In the genomic region with DNA sequence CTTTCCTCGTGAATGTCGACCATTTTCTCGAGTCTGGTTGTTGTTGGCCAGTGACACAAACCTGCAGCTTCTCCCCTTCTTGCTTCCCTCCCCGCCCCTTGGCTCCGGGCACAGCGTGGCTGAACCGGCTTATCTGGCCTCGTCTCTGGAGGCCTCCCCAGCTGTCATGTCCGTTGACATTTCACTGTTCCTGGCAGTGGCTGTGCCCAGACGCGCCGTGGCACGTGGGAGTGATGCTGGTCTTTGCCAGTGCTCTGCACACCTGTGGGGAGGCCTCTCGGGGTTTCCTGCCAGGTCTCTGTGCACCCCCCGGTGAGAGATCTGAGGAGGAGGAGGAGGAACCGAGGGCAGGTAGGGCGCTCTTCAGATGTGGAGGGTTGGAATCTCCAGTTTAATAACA, we compare ENCODE assay signal across 15 cellular contexts. TPM values are rescaled to one million over a fixed set of nuclear protein-coding genes. Genes with fewer than 3 reads are reported as not detected.
A peak's percentile ranks its signal among the peaks of the same experiment; 100 is the strongest.
DNase-seq lines count a peak whose midpoint lies in the region; ATAC-seq, FAIRE-seq and TF ChIP-seq lines count a peak whose summit lies in the region.
"Had no signal": no experiment of that assay in that cellular context is flagged by ENCODE, and none has a peak within 500 bp of the region (broad histone marks: within the 10 kb centered on the region; RNA-seq: fewer than 3 reads in every experiment).

No MANE protein-coding gene starts in this region.

- no peak for FAIRE-seq in urothelium cell line (lab: Jason Lieb, UNC)

- in situ Hi-C loops in HAP-1 (cut with MboI; ENCODE audit: low sequenced_read_pairs), result no loop called here

- H3K36me3 ChIP-seq in lower lobe of right lung (no peaks in the 10 kb centered on the region), tibial artery (peaks cover 0 to 13% (median 7%) of the 10 kb centered on the region in 3 donors), HAP-1 (replicated peaks) (peaks cover 8% of the 10 kb centered on the region)
- H3K36me3 ChIP-seq: SJCRH30 had no signal

- peak overlapping the region in 1 of 2 donors; percentile 29 for H3K4me3 Mint-ChIP-seq in activated T-cell treated with anti-CD3 and anti-CD28 coated beads, Interleukin-2, amount 50 U/mL, for 72 hours

- peaks cover 90% of the 10 kb centered on the region for H3K4me1 ChIP-seq in lower lobe of right lung
- peaks cover 5 to 100% (median 91%) of the 10 kb centered on the region in 4 donors for H3K4me1 ChIP-seq in tibial artery
- H3K4me1 ChIP-seq in HAP-1, result peaks cover 16% of the 10 kb centered on the region
- H3K4me1 ChIP-seq: SJCRH30 had no signal

- peaks cover 47% of the 10 kb centered on the region for H3K4me1 Mint-ChIP-seq in activated T-cell treated with anti-CD3 and anti-CD28 coated beads, Interleukin-2, amount 50 U/mL, for 72 hours (ENCODE audit: low read depth)

- H3K27ac Mint-ChIP-seq in activated T-cell treated with anti-CD3 and anti-CD28 coated beads, Interleukin-2, amount 50 U/mL, for 72 hours, result peak overlapping the region; percentile 15

- ATAC-seq in activated T-cell treated with anti-CD3 and anti-CD28 coated beads, Interleukin-2, amount 50 U/mL, for 72 hours (replicated peaks in 1 of 2), result no peak
- no peak for ATAC-seq in lower lobe of right lung

- intact Hi-C loops in lower lobe of right lung (cut with DNase I) (no loop called here), tibial artery (cut with DNase I; ENCODE audit: low total_unique reads) (no loop called here)

- H3K4me3 ChIP-seq in coronary artery (peak overlapping the region; percentile 46), lower lobe of right lung (no peak overlapping the region), tibial artery (no peak overlapping the region), HAP-1 (no peak overlapping the region)
- H3K4me3 ChIP-seq: SJCRH30 had no signal

- H3K27me3 ChIP-seq in lower lobe of right lung (ENCODE audit: low read depth) (no peaks in the 10 kb centered on the region), tibial artery (no peaks in the 10 kb centered on the region), HAP-1 (ENCODE audit: low read depth) (no peaks in the 10 kb centered on the region)
- H3K27me3 ChIP-seq: SJCRH30 had no signal

- TF ChIP-seq CTCF in coronary artery (IDR thresholded peaks at IDR 0.05) (no peak), lower lobe of right lung (IDR thresholded peaks at IDR 0.05) (no peak), tibial artery (IDR thresholded peaks at IDR 0.05) (no peak)

- H3K9me3 Mint-ChIP-seq in activated T-cell treated with anti-CD3 and anti-CD28 coated beads, Interleukin-2, amount 50 U/mL, for 72 hours, result peaks cover 0 to 1% of the 10 kb centered on the region in 2 donors

- no peaks in the 10 kb centered on the region for H3K27me3 Mint-ChIP-seq in activated T-cell treated with anti-CD3 and anti-CD28 coated beads, Interleukin-2, amount 50 U/mL, for 72 hours (ENCODE audit: low read depth)

- DNase-seq in activated T-cell treated with anti-CD3 and anti-CD28 coated beads, Interleukin-2, amount 50 U/mL, for 72 hours, result no peak
- no peak for DNase-seq in activated T-cell treated with anti-CD3 and anti-CD28 coated beads, Interleukin-2, amount 50 U/mL, for 1 hour
- DNase-seq in coronary artery (ENCODE audit: low spot score) (no peak), lower lobe of right lung (peak; percentile 52), tibial artery (peak in 1 of 2 donors; percentile 72), urothelium cell line (ENCODE audit: low spot score) (no peak), HAP-1 (ENCODE audit: low spot score in 2 of 2) (no peak)
- DNase-seq in stimulated activated naive CD4-positive, alpha-beta T cell treated with Interleukin-2 at 50 U/mL for 16 hours (lab: John Stamatoyannopoulos, UW), result no peak
- DNase-seq: activated CD4-positive, CD25-positive, alpha-beta regulatory T cell treated with anti-CD3 and anti-CD28 coated beads, Interleukin-2, amount 50 U/mL, for 72 hours; dermis blood vessel endothelial cell; EL; foreskin melanocyte; NCI-H526; SJCRH30; stimulated activated CD4-positive, alpha-beta T cell treated with anti-CD3 and anti-CD28 coated beads, Interleukin-2, amount 100 ng/mL, for 48 hours had no signal

- peak overlapping the region in 1 of 2 donors; percentile 12 for H3K27ac ChIP-seq in coronary artery
- H3K27ac ChIP-seq in lower lobe of right lung, result no peak overlapping the region
- peak overlapping the region; percentile 15 to 17 for H3K27ac ChIP-seq in tibial artery
- H3K27ac ChIP-seq: SJCRH30 had no signal

- peaks cover 2 to 17% of the 10 kb centered on the region in 2 donors for H3K36me3 Mint-ChIP-seq in activated T-cell treated with anti-CD3 and anti-CD28 coated beads, Interleukin-2, amount 50 U/mL, for 72 hours (ENCODE audit: insufficient read depth in 2 of 2)

- H3K9me3 ChIP-seq in lower lobe of right lung (peaks cover 14% of the 10 kb centered on the region), tibial artery (peaks cover 0 to 4% (median 0%) of the 10 kb centered on the region in 3 donors), HAP-1 (no peaks in the 10 kb centered on the region)

RNA-seq across cellular contexts. Expression of a gene that starts 23.7 kb away (rescaled TPM):
- 10 to 100 TPM; 28.5 to 32.3 TPM for total RNA-seq in activated T-cell treated with anti-CD3 and anti-CD28 coated beads, Interleukin-2, amount 50 U/mL, for 72 hours
- total RNA-seq in lower lobe of right lung, result 90.0 TPM

RNA-seq across cellular contexts. Expression of a gene that starts 57.2 kb away (rescaled TPM):
- 10 to 100 TPM; 74.6 to 80.4 TPM for total RNA-seq in activated T-cell treated with anti-CD3 and anti-CD28 coated beads, Interleukin-2, amount 50 U/mL, for 72 hours
- total RNA-seq in lower lobe of right lung, result 50.9 TPM
